Comparison of ENCODE assay signal across 15 cellular contexts in genomic region chr15:63462053-63462452, GRCh38. TPM values are rescaled to one million over a fixed set of nuclear protein-coding genes. Genes with fewer than 3 reads are reported as not detected.
A peak's percentile ranks its signal among the peaks of the same experiment; 100 is the strongest.
DNase-seq lines count a peak whose midpoint lies in the region; ATAC-seq and TF ChIP-seq lines count a peak whose summit lies in the region.
"Had no signal": no experiment of that assay in that cellular context is flagged by ENCODE, and none has a peak within 500 bp of the region (broad histone marks: within the 10 kb centered on the region; RNA-seq: fewer than 3 reads in every experiment).

No MANE protein-coding gene starts in this region.

- 8 to 51% methylated on average over 2 of the region's 2 CpGs for WGBS in sigmoid colon, 2 donors
- WGBS in tibial nerve, 2 donors = 54 to 58% methylated on average over 2 of the region's 2 CpGs

- H3K27me3 Mint-ChIP-seq in HFFc6 (ENCODE audit: insufficient read depth) = no peaks in the 10 kb centered on the region; the same call in 1 of the 2 replicates

- H3K9me3 Mint-ChIP-seq in HFFc6 = peaks cover 18% of the 10 kb centered on the region
- H3K9me3 Mint-ChIP-seq: activated naive CD4-positive, alpha-beta T cell treated with anti-CD3 and anti-CD28 coated beads, Interleukin-2, amount 50 U/mL, for 72 hours; CD4-positive, alpha-beta memory T cell had no signal

- peak overlapping the region in 3 of 4 donors; percentile 13 to 61 (median 54) for H3K27ac ChIP-seq in sigmoid colon
- no peak overlapping the region for H3K27ac ChIP-seq in tibial nerve
- H3K27ac ChIP-seq: right lobe of liver had no signal

- no peak for ATAC-seq in HG02840 (IDR thresholded peaks at IDR 0.05; ENCODE audit: low FRiP score, unreplicated experiment)
- ATAC-seq: activated naive CD4-positive, alpha-beta T cell treated with anti-CD3 and anti-CD28 coated beads, Interleukin-2, amount 50 U/mL, for 72 hours had no signal

- H3K36me3 Mint-ChIP-seq in HFFc6 (ENCODE audit: low read depth) = peaks cover 8% of the 10 kb centered on the region
- H3K36me3 Mint-ChIP-seq: activated naive CD4-positive, alpha-beta T cell treated with anti-CD3 and anti-CD28 coated beads, Interleukin-2, amount 50 U/mL, for 72 hours; CD4-positive, alpha-beta memory T cell had no signal

- no peak for TF ChIP-seq POLR2A in sigmoid colon (IDR thresholded peaks at IDR 0.05)
- no peak for TF ChIP-seq POLR2A in tibial nerve (IDR thresholded peaks at IDR 0.05)

- H3K27me3 ChIP-seq in sigmoid colon (no peaks in the 10 kb centered on the region), tibial nerve (no peaks in the 10 kb centered on the region)
- H3K27me3 ChIP-seq: right lobe of liver had no signal

- peaks cover 0 to 57% (median 48%) of the 10 kb centered on the region in 4 donors for H3K4me1 ChIP-seq in sigmoid colon
- peaks cover 0 to 34% (median 6%) of the 10 kb centered on the region in 4 donors for H3K4me1 ChIP-seq in tibial nerve

- H3K36me3 ChIP-seq in sigmoid colon (no peaks in the 10 kb centered on the region), tibial nerve (no peaks in the 10 kb centered on the region)
- H3K36me3 ChIP-seq: right lobe of liver had no signal

- TF ChIP-seq EP300 in sigmoid colon (IDR thresholded peaks at IDR 0.05) (no peak), tibial nerve (IDR thresholded peaks at IDR 0.05) (no peak)

- peak overlapping the region; percentile 39; the same call in 1 of the 2 replicates for H3K27ac Mint-ChIP-seq in HFFc6
- H3K27ac Mint-ChIP-seq: activated naive CD4-positive, alpha-beta T cell treated with anti-CD3 and anti-CD28 coated beads, Interleukin-2, amount 50 U/mL, for 72 hours; CD4-positive, alpha-beta memory T cell had no signal

- H3K4me3 ChIP-seq in fibroblast of pulmonary artery (replicated peaks; ENCODE audit: low read depth, low read length) = no peak overlapping the region
- H3K4me3 ChIP-seq in sigmoid colon = no peak overlapping the region
- H3K4me3 ChIP-seq in tibial nerve = no peak overlapping the region
- H3K4me3 ChIP-seq: right lobe of liver had no signal

- H3K9me3 ChIP-seq in sigmoid colon (no peaks in the 10 kb centered on the region), tibial nerve (peaks cover 0 to 8% (median 0%) of the 10 kb centered on the region in 4 donors)
- H3K9me3 ChIP-seq: right lobe of liver had no signal

- intact Hi-C loops in sigmoid colon (cut with DNase I) = no loop called here

- H3K4me3 Mint-ChIP-seq in HFFc6 = no peak overlapping the region
- H3K4me3 Mint-ChIP-seq: CD4-positive, alpha-beta memory T cell had no signal

- TF ChIP-seq CTCF in HFFc6 (IDR thresholded peaks at IDR 0.05) (no peak), fibroblast of pulmonary artery (IDR thresholded peaks at IDR 0.05; ENCODE audit: low read length, missing control alignments) (no peak), sigmoid colon (IDR thresholded peaks at IDR 0.05) (no peak), tibial nerve (IDR thresholded peaks at IDR 0.05) (no peak)

- H3K4me1 Mint-ChIP-seq in HFFc6 (ENCODE audit: low read depth) = peaks cover 59% of the 10 kb centered on the region

- DNase-seq in HFFc6 = peak; percentile 73
- DNase-seq in amniotic epithelial cell (ENCODE audit: low read depth) = peak; percentile 74
- DNase-seq in fibroblast of pulmonary artery (ENCODE audit: low read depth) = peak; percentile 72
- DNase-seq in sigmoid colon = no peak
- DNase-seq in NCI-H2196 treated with DMSO at 0.1 percent for 48 hours (lab: John Stamatoyannopoulos, UW; ENCODE audit: unreplicated experiment) = no peak
- no peak for DNase-seq in tibial nerve (ENCODE audit: low spot score in 2 of 2)
- DNase-seq in activated CD8-positive, alpha-beta memory T cell treated with anti-CD3 and anti-CD28 coated beads, Interleukin-2, amount 50 U/mL, for 4 hours = no peak
- DNase-seq: CD4-positive, alpha-beta memory T cell; kidney; NCI-H1436 treated with DMSO at 0.1 percent for 48 hours; NCI-H748 treated with DMSO at 0.1 percent for 48 hours; right lobe of liver; SIG-M5 had no signal

RNA-seq across cellular contexts. Expression of gene USP3, which starts 42.3 kb away (rescaled TPM):
- total RNA-seq in HFFc6 (2021; fragmentation: NEBNext Ultra II Directional; extraction: Animal tissue kit (Norgen Biotek cat#: 25700)) = 10 to 100 TPM; 16.8 to 26.2 (median 23.1) TPM
- total RNA-seq in sigmoid colon (10 to 100 TPM; 46.4 to 66.5 (median 64.8) TPM), tibial nerve (10 to 100 TPM; 32.8 to 47.3 (median 38.3) TPM)
- 10 to 100 TPM; 20.4 to 31.4 (median 26.4) TPM for polyA plus RNA-seq in sigmoid colon

Comparison
In these comparisons a context has a peak if more than half of its experiments do, and no peak if none do; other contexts are left out.
1. DNase-seq: peak in HFFc6 (single experiment), amniotic epithelial cell (single experiment) and fibroblast of pulmonary artery (single experiment); none in sigmoid colon (single experiment), NCI-H2196 treated with DMSO at 0.1 percent for 48 hours (single experiment), tibial nerve (0 of 2) and activated CD8-positive, alpha-beta memory T cell treated with anti-CD3 and anti-CD28 coated beads, Interleukin-2, amount 50 U/mL, for 4 hours (single experiment).
2. H3K27ac ChIP-seq: peak in sigmoid colon (3 of 4); none in tibial nerve (0 of 4).